8 cellular contexts compared by ENCODE assay signal in the genomic region with DNA sequence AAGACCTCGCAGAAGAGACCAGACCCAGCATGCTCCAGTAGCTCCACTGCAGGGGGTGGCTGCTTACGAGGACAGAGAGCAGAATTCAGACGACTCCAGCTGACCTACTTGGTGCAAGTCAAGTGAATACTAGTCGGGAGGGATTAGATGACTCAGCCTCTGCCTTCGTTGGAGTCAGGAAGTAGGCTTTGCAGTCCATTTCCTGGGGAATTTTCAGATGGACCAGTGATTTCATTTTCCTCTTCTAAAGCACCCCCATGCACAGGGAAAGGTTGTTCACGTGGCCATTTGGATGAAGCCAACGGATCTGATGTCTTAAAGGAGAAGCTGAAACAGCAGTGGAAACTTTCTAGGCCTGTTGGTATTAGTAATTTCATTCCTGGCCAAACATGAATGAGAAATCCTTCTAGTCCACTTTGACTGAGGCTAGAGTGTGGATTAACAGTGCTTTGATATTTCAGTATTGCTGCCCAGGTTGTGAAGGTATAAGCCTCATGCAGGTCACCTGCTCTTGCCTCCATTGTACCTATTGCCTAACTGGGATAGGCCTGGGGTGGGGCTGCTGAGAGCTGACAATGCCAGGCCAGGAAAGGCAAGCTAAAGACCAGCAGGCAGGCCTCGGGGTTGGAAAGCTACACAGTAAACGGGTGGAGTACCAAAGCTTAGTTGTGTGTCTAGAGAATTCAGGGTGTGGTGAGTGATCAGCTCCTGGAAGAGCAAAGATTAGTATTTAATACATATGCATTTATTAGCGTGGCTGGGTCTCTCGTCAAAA.
A peak's percentile ranks its signal among the peaks of the same experiment; 100 is the strongest.
DNase-seq lines count a peak whose midpoint lies in the region; ATAC-seq, FAIRE-seq and TF ChIP-seq lines count a peak whose summit lies in the region.

No MANE protein-coding gene starts in this region.

- ATAC-seq in HG02610 (IDR thresholded peaks at IDR 0.05; ENCODE audit: unreplicated experiment) (peak; percentile 45), HG02678 (IDR thresholded peaks at IDR 0.05; ENCODE audit: unreplicated experiment) (no peak)

- H3K27ac ChIP-seq in kidney (ENCODE audit: low read depth in 2 of 2, low read length in 2 of 2) = peak overlapping the region; percentile 12 to 61

- peak; percentile 29 for DNase-seq in 8988T
- DNase-seq in amniotic stem cell (lab: John Stamatoyannopoulos, UW) = peak; percentile 60
- no peak for DNase-seq in kidney
- DNase-seq in epidermal melanocyte (ENCODE audit: insufficient read length, low spot score) = no peak
- no peak for DNase-seq in cortex of kidney (lab: John Stamatoyannopoulos, UW)
- DNase-seq in stimulated activated CD4-positive, alpha-beta T cell treated with anti-CD3 and anti-CD28 coated beads, Interleukin-15, amount 100 ng/mL, for 24 hours = no peak

- H3K4me3 ChIP-seq in kidney (ENCODE audit: low read length in 2 of 2) = no peak overlapping the region

- H3K9me3 ChIP-seq in kidney (ENCODE audit: control insufficient read depth in 1 of 2, low read length in 2 of 2) = no peaks in the 10 kb centered on the region

- TF ChIP-seq CTCF in kidney (IDR thresholded peaks at IDR 0.05; ENCODE audit: borderline replicate concordance, extremely low read depth, insufficient read depth) = no peak

- no peaks in the 10 kb centered on the region for H3K36me3 ChIP-seq in kidney (ENCODE audit: control insufficient read depth in 1 of 2, insufficient read depth in 2 of 2, low read length in 2 of 2)

- H3K4me1 ChIP-seq in kidney (ENCODE audit: control insufficient read depth in 1 of 2, insufficient read depth in 1 of 2, low read depth in 1 of 2, low read length in 2 of 2) = peaks cover 10 to 12% of the 10 kb centered on the region in 2 donors

- intact Hi-C loops in kidney (cut with DNase I) = no loop called here

- H3K9ac ChIP-seq in kidney (ENCODE audit: low read length in 2 of 2) = no peak overlapping the region

- no peak for FAIRE-seq in kidney (lab: Jason Lieb, UNC)

Comparison
In these comparisons a context has a peak if more than half of its experiments do, and no peak if none do; other contexts are left out.
1. DNase-seq: peak in 8988T (single experiment) and amniotic stem cell (single experiment); none in kidney (single experiment), epidermal melanocyte (single experiment), cortex of kidney (single experiment) and stimulated activated CD4-positive, alpha-beta T cell treated with anti-CD3 and anti-CD28 coated beads, Interleukin-15, amount 100 ng/mL, for 24 hours (single experiment).